ENCODE assay signal across 12 cellular contexts in genomic region chr9:112900901-112901300, GRCh38. TPM values are rescaled to one million over a fixed set of nuclear protein-coding genes. Genes with fewer than 3 reads are reported as not detected.
"Had no signal": no experiment of that assay in that cellular context is flagged by ENCODE, and none has a peak within 500 bp of the region (broad histone marks: within the 10 kb centered on the region; RNA-seq: fewer than 3 reads in every experiment).

No MANE protein-coding gene starts in this region.

- FAIRE-seq: HTR-8/SVneo had no signal

- H3K27ac ChIP-seq: GM23248, HL-60 had no signal

- H3K9ac ChIP-seq: GM23248 had no signal

- H3K36me3 ChIP-seq: HAP-1 had no signal

- H3K4me3 ChIP-seq: GM23248, HAP-1 had no signal

- ATAC-seq: HCT116 had no signal

- H3K9me3 ChIP-seq: HAP-1 had no signal

- DNase-seq: GM23248, GOT3, H7, HFFc6, Kasumi-1, KG1 had no signal

- H2AFZ ChIP-seq: GM23248 had no signal

- H3K4me1 ChIP-seq: HAP-1 had no signal

RNA-seq across cellular contexts. Expression of gene SLC46A2, which starts 10.2 kb away (rescaled TPM):
- total RNA-seq: GM23248, H4, H7, HFFc6, HT-29 had no signal
- polyA plus RNA-seq: GM23248 had no signal
